In the genomic region with DNA sequence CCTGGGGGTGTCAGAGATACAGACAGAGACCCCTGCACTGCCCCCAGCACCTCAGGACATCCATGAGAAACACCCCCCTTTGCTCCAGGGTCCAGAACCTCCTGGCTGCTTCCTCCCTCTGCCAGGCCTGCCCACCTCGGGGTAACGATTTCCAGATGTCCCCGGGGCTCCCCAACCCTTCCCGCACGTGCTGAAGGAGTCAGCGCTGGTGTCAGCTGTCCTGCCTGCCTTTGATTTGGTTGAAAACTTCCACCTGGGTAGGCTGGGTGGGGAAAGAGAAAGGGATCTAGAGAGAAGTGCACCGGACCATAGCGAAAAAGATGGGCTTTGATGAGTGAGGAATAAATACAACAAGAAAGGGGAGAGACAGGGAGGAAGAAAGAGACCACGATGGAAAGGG, we compare ENCODE assay signal across 24 cellular contexts. TPM values are rescaled to one million over a fixed set of nuclear protein-coding genes. Genes with fewer than 3 reads are reported as not detected.
"Had no signal": no experiment of that assay in that cellular context is flagged by ENCODE, and none has a peak within 500 bp of the region (broad histone marks: within the 10 kb centered on the region; RNA-seq: fewer than 3 reads in every experiment).

No MANE protein-coding gene starts in this region.

- H3K27ac Mint-ChIP-seq: activated B cell treated with CpG ODN at 0.5 μM for 24 hours; activated CD4-positive, alpha-beta memory T cell treated with anti-CD3 and anti-CD28 coated beads, Interleukin-2, amount 10 ng/mL, durations not matched to agents 7 days and 5 days; activated naive CD4-positive, alpha-beta T cell treated with anti-CD3 and anti-CD28 coated beads for 36 hours; activated naive CD8-positive, alpha-beta T cell treated with anti-CD3 and anti-CD28 coated beads, Interleukin-2, amount 50 U/mL, for 24 hours; activated T-helper 17 cell treated with anti-CD3 and anti-CD28 coated beads, Interleukin-2, amount 50 U/mL, for 72 hours; endodermal cell; memory B cell; stimulated activated effector memory CD8-positive, alpha-beta T cell treated with anti-CD3 and anti-CD28 coated beads, Interleukin-12 subunit alpha, Interleukin-12 subunit beta, amount 100 ng/mL, for 72 hours had no signal

- ATAC-seq: activated naive CD8-positive, alpha-beta T cell treated with anti-CD3 and anti-CD28 coated beads, Interleukin-2, amount 50 U/mL, for 24 hours; activated T-helper 17 cell treated with anti-CD3 and anti-CD28 coated beads, Interleukin-2, amount 50 U/mL, for 72 hours; heart left ventricle; left ventricle myocardium superior; sciatic nerve; stimulated activated effector memory CD8-positive, alpha-beta T cell treated with anti-CD3 and anti-CD28 coated beads, Interleukin-12 subunit alpha, Interleukin-12 subunit beta, amount 100 ng/mL, for 72 hours had no signal

- H3K36me3 Mint-ChIP-seq: stimulated activated effector memory CD8-positive, alpha-beta T cell treated with anti-CD3 and anti-CD28 coated beads, Interleukin-12 subunit alpha, Interleukin-12 subunit beta, amount 100 ng/mL, for 72 hours had no signal

- H3K4me2 ChIP-seq: smooth muscle cell had no signal

- H3K9me3 Mint-ChIP-seq: activated B cell treated with CpG ODN at 0.5 μM for 24 hours; activated CD4-positive, alpha-beta memory T cell treated with anti-CD3 and anti-CD28 coated beads, Interleukin-2, amount 10 ng/mL, durations not matched to agents 7 days and 5 days; activated naive CD4-positive, alpha-beta T cell treated with anti-CD3 and anti-CD28 coated beads for 36 hours; activated naive CD8-positive, alpha-beta T cell treated with anti-CD3 and anti-CD28 coated beads, Interleukin-2, amount 50 U/mL, for 24 hours; activated T-helper 17 cell treated with anti-CD3 and anti-CD28 coated beads, Interleukin-2, amount 50 U/mL, for 72 hours; endodermal cell; stimulated activated effector memory CD8-positive, alpha-beta T cell treated with anti-CD3 and anti-CD28 coated beads, Interleukin-12 subunit alpha, Interleukin-12 subunit beta, amount 100 ng/mL, for 72 hours had no signal

- DNase-seq: activated B cell treated with CpG ODN at 0.5 μM for 24 hours; activated CD4-positive, alpha-beta memory T cell treated with anti-CD3 and anti-CD28 coated beads, Interleukin-2, amount 10 ng/mL, durations not matched to agents 7 days and 5 days; activated T-cell treated with anti-CD3 and anti-CD28 coated beads, Interleukin-2, amount 50 U/mL, for 1 hour; central memory CD4-positive, alpha-beta T cell; heart left ventricle; kidney glomerular epithelial cell; left ventricle myocardium superior; SW 1271; testis; upper lobe of left lung had no signal

- H3K27me3 ChIP-seq: brain microvascular endothelial cell, testis had no signal

- H3K4me3 Mint-ChIP-seq: activated B cell treated with CpG ODN at 0.5 μM for 24 hours; activated CD4-positive, alpha-beta memory T cell treated with anti-CD3 and anti-CD28 coated beads, Interleukin-2, amount 10 ng/mL, durations not matched to agents 7 days and 5 days; activated naive CD4-positive, alpha-beta T cell treated with anti-CD3 and anti-CD28 coated beads for 36 hours; activated naive CD8-positive, alpha-beta T cell treated with anti-CD3 and anti-CD28 coated beads, Interleukin-2, amount 50 U/mL, for 24 hours; endodermal cell had no signal

- H3K36me3 ChIP-seq: brain microvascular endothelial cell, colonic mucosa, heart left ventricle, upper lobe of left lung had no signal

- H3K9me3 ChIP-seq: colonic mucosa, heart left ventricle, testis, upper lobe of left lung had no signal

- H3K4me3 ChIP-seq: colonic mucosa, heart left ventricle, smooth muscle cell, testis, upper lobe of left lung had no signal

- H3K27ac ChIP-seq: brain microvascular endothelial cell, colonic mucosa, heart left ventricle, testis, upper lobe of left lung had no signal

RNA-seq across cellular contexts. Expression of gene CGB7, which starts 1.5 kb away (rescaled TPM):
- total RNA-seq: activated B cell treated with CpG ODN at 0.5 μM for 24 hours; activated CD4-positive, alpha-beta memory T cell treated with anti-CD3 and anti-CD28 coated beads, Interleukin-2, amount 10 ng/mL, durations not matched to agents 7 days and 5 days; activated naive CD4-positive, alpha-beta T cell treated with anti-CD3 and anti-CD28 coated beads for 36 hours; colonic mucosa; frontal cortex; left ventricle myocardium superior; mononuclear cell; sciatic nerve; T-helper 2 cell treated with Interferon-gamma antibody and Interleukin-4, amounts not matched to agents 100 ng/mL and 5 ng/mL, for 36 hours had no signal

RNA-seq across cellular contexts. Expression of gene NTF4, which starts 5.6 kb away (rescaled TPM):
- total RNA-seq: activated B cell treated with CpG ODN at 0.5 μM for 24 hours; activated CD4-positive, alpha-beta memory T cell treated with anti-CD3 and anti-CD28 coated beads, Interleukin-2, amount 10 ng/mL, durations not matched to agents 7 days and 5 days; activated naive CD4-positive, alpha-beta T cell treated with anti-CD3 and anti-CD28 coated beads for 36 hours; activated T-helper 17 cell treated with anti-CD3 and anti-CD28 coated beads, Interleukin-2, amount 50 U/mL, for 72 hours; colonic mucosa; frontal cortex; heart left ventricle; left ventricle myocardium superior; mononuclear cell; sciatic nerve; T-helper 2 cell treated with Interferon-gamma antibody and Interleukin-4, amounts not matched to agents 100 ng/mL and 5 ng/mL, for 36 hours had no signal

RNA-seq across cellular contexts. Expression of gene CGB8, which starts 10.1 kb away (rescaled TPM):
- total RNA-seq: activated B cell treated with CpG ODN at 0.5 μM for 24 hours; activated CD4-positive, alpha-beta memory T cell treated with anti-CD3 and anti-CD28 coated beads, Interleukin-2, amount 10 ng/mL, durations not matched to agents 7 days and 5 days; activated naive CD4-positive, alpha-beta T cell treated with anti-CD3 and anti-CD28 coated beads for 36 hours; activated T-helper 17 cell treated with anti-CD3 and anti-CD28 coated beads, Interleukin-2, amount 50 U/mL, for 72 hours; colonic mucosa; endodermal cell; frontal cortex; heart left ventricle; left ventricle myocardium superior; mononuclear cell; sciatic nerve; smooth muscle cell; T-helper 2 cell treated with Interferon-gamma antibody and Interleukin-4, amounts not matched to agents 100 ng/mL and 5 ng/mL, for 36 hours; upper lobe of left lung had no signal
- polyA plus RNA-seq: esophagus, heart left ventricle had no signal

RNA-seq across cellular contexts. Expression of gene KCNA7, which starts 13.4 kb away (rescaled TPM):
- total RNA-seq: activated B cell treated with CpG ODN at 0.5 μM for 24 hours; activated CD4-positive, alpha-beta memory T cell treated with anti-CD3 and anti-CD28 coated beads, Interleukin-2, amount 10 ng/mL, durations not matched to agents 7 days and 5 days; activated naive CD4-positive, alpha-beta T cell treated with anti-CD3 and anti-CD28 coated beads for 36 hours; activated T-helper 17 cell treated with anti-CD3 and anti-CD28 coated beads, Interleukin-2, amount 50 U/mL, for 72 hours; colonic mucosa; frontal cortex; sciatic nerve; smooth muscle cell; T-helper 2 cell treated with Interferon-gamma antibody and Interleukin-4, amounts not matched to agents 100 ng/mL and 5 ng/mL, for 36 hours; upper lobe of left lung had no signal

RNA-seq across cellular contexts. Expression of gene CGB5, which starts 15.4 kb away (rescaled TPM):
- total RNA-seq: activated B cell treated with CpG ODN at 0.5 μM for 24 hours; activated CD4-positive, alpha-beta memory T cell treated with anti-CD3 and anti-CD28 coated beads, Interleukin-2, amount 10 ng/mL, durations not matched to agents 7 days and 5 days; activated naive CD4-positive, alpha-beta T cell treated with anti-CD3 and anti-CD28 coated beads for 36 hours; activated T-helper 17 cell treated with anti-CD3 and anti-CD28 coated beads, Interleukin-2, amount 50 U/mL, for 72 hours; colonic mucosa; frontal cortex; heart left ventricle; left ventricle myocardium superior; mononuclear cell; sciatic nerve; smooth muscle cell; T-helper 2 cell treated with Interferon-gamma antibody and Interleukin-4, amounts not matched to agents 100 ng/mL and 5 ng/mL, for 36 hours; upper lobe of left lung had no signal
- polyA plus RNA-seq: heart left ventricle had no signal
